ENCODE assay signal across 21 cellular contexts in the genomic region with DNA sequence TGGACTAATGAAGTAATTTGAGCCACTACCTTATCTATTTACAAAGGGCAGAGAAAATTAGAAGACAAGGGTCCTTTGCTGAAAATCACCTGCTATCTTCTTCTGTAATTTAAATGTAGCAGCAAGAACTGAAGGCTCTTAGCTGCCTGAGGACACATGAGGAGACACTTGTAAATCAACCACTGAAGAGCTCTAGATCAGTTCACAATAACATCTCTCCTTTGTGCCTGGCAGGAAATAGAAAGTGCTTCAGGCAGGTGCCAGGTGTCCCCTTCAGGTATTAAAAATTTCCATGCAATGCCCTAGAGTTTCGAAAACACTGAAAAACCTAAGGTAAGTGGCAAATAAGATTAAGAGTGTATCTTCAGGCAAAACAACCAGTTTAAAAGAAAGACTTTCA.
A peak's percentile ranks its signal among the peaks of the same experiment; 100 is the strongest.
DNase-seq lines count a peak whose midpoint lies in the region; ATAC-seq and TF ChIP-seq lines count a peak whose summit lies in the region.
"Had no signal": no experiment of that assay in that cellular context is flagged by ENCODE, and none has a peak within 500 bp of the region (broad histone marks: within the 10 kb centered on the region; RNA-seq: fewer than 3 reads in every experiment).

No MANE protein-coding gene starts in this region.

- H3K27ac Mint-ChIP-seq in WTC11 = peak overlapping the region; percentile 95
- H3K27ac Mint-ChIP-seq in T-helper 2 cell treated with Interferon-gamma antibody and Interleukin-4, amounts not matched to agents 5 μg/mL and 100 μg/mL, for 36 hours = no peak overlapping the region
- H3K27ac Mint-ChIP-seq: activated CD8-positive, alpha-beta memory T cell treated with anti-CD3 and anti-CD28 coated beads, Interleukin-2, amount 10 ng/mL, durations not matched to agents 7 days and 5 days; effector memory CD8-positive, alpha-beta T cell; T-helper 1 cell treated with Interleukin-12 subunit alpha and Interleukin-12 subunit beta and Interleukin-4 antibody, amounts not matched to agents 30 μg/mL and 1 μg/mL, for 36 hours had no signal

- no peaks in the 10 kb centered on the region for H3K9me3 Mint-ChIP-seq in WTC11
- H3K9me3 Mint-ChIP-seq in T-helper 2 cell treated with Interferon-gamma antibody and Interleukin-4, amounts not matched to agents 5 μg/mL and 100 μg/mL, for 36 hours = no peaks in the 10 kb centered on the region
- H3K9me3 Mint-ChIP-seq: effector memory CD8-positive, alpha-beta T cell; T-helper 1 cell treated with Interleukin-12 subunit alpha and Interleukin-12 subunit beta and Interleukin-4 antibody, amounts not matched to agents 30 μg/mL and 1 μg/mL, for 36 hours had no signal

- DNase-seq in DMS79 (lab: John Stamatoyannopoulos, UW) (peak; percentile 98), NCI-H1417 treated with DMSO at 0.1 percent for 48 hours (lab: John Stamatoyannopoulos, UW) (peak; percentile 93), NCI-H2227 (lab: John Stamatoyannopoulos, UW; ENCODE audit: unreplicated experiment) (peak; percentile 36), WTC11 (ENCODE audit: low spot score) (no peak), germinal center (ENCODE audit: low spot score) (no peak)
- no peak for DNase-seq in T-helper 2 cell treated with Interferon-gamma antibody and Interleukin-4, amounts not matched to agents 5 μg/mL and 100 μg/mL, for 36 hours (ENCODE audit: low spot score)
- DNase-seq: ACHN; activated CD8-positive, alpha-beta memory T cell treated with anti-CD3 and anti-CD28 coated beads, Interleukin-2, amount 10 ng/mL, durations not matched to agents 7 days and 5 days; activated effector memory CD4-positive, alpha-beta T cell treated with anti-CD3 and anti-CD28 coated beads, Interleukin-2, amount 50 U/mL, for 16 hours; amygdala; CD8-positive, alpha-beta memory T cell; effector memory CD8-positive, alpha-beta T cell; GF-D8; left cardiac atrium; MG63; Right ventricle myocardium superior; stomach had no signal

- TF ChIP-seq CTCF in WTC11 (IDR thresholded peaks at IDR 0.05) = no peak

- ATAC-seq in WTC11 (peak; percentile 96), GM18870 (IDR thresholded peaks at IDR 0.05; ENCODE audit: unreplicated experiment) (no peak), HG03439 (IDR thresholded peaks at IDR 0.05; ENCODE audit: unreplicated experiment) (no peak)
- ATAC-seq: activated CD8-positive, alpha-beta memory T cell treated with anti-CD3 and anti-CD28 coated beads, Interleukin-2, amount 10 ng/mL, durations not matched to agents 7 days and 5 days; effector memory CD8-positive, alpha-beta T cell; HepG2; left cardiac atrium had no signal

- peaks cover 38% of the 10 kb centered on the region for H3K4me1 Mint-ChIP-seq in WTC11
- H3K4me1 Mint-ChIP-seq in T-helper 2 cell treated with Interferon-gamma antibody and Interleukin-4, amounts not matched to agents 5 μg/mL and 100 μg/mL, for 36 hours (ENCODE audit: low read depth) = no peaks in the 10 kb centered on the region
- H3K4me1 Mint-ChIP-seq: activated CD8-positive, alpha-beta memory T cell treated with anti-CD3 and anti-CD28 coated beads, Interleukin-2, amount 10 ng/mL, durations not matched to agents 7 days and 5 days; CD8-positive, alpha-beta memory T cell had no signal

- H3K4me3 Mint-ChIP-seq in WTC11 = peak overlapping the region; percentile 27; the same call in 1 of the 2 replicates
- H3K4me3 Mint-ChIP-seq in T-helper 2 cell treated with Interferon-gamma antibody and Interleukin-4, amounts not matched to agents 5 μg/mL and 100 μg/mL, for 36 hours = no peak overlapping the region
- H3K4me3 Mint-ChIP-seq: activated CD8-positive, alpha-beta memory T cell treated with anti-CD3 and anti-CD28 coated beads, Interleukin-2, amount 10 ng/mL, durations not matched to agents 7 days and 5 days; CD8-positive, alpha-beta memory T cell; effector memory CD8-positive, alpha-beta T cell; T-helper 1 cell treated with Interleukin-12 subunit alpha and Interleukin-12 subunit beta and Interleukin-4 antibody, amounts not matched to agents 30 μg/mL and 1 μg/mL, for 36 hours had no signal

- CTCF ChIA-PET in WTC11 (lab: Charles Lee) = interaction anchor here (1.1 kb wide), 1 partner anchor 25 kb away, joined by 4 read pairs; no protein-coding TSS in a partner anchor

- no peaks in the 10 kb centered on the region for H3K27me3 Mint-ChIP-seq in WTC11 (ENCODE audit: low read depth)
- no peaks in the 10 kb centered on the region for H3K27me3 Mint-ChIP-seq in T-helper 2 cell treated with Interferon-gamma antibody and Interleukin-4, amounts not matched to agents 5 μg/mL and 100 μg/mL, for 36 hours (ENCODE audit: low read depth)
- H3K27me3 Mint-ChIP-seq: activated CD8-positive, alpha-beta memory T cell treated with anti-CD3 and anti-CD28 coated beads, Interleukin-2, amount 10 ng/mL, durations not matched to agents 7 days and 5 days; effector memory CD8-positive, alpha-beta T cell had no signal

- no peaks in the 10 kb centered on the region for H3K36me3 Mint-ChIP-seq in WTC11
- H3K36me3 Mint-ChIP-seq in T-helper 2 cell treated with Interferon-gamma antibody and Interleukin-4, amounts not matched to agents 5 μg/mL and 100 μg/mL, for 36 hours (ENCODE audit: low read depth) = no peaks in the 10 kb centered on the region
- H3K36me3 Mint-ChIP-seq: activated CD8-positive, alpha-beta memory T cell treated with anti-CD3 and anti-CD28 coated beads, Interleukin-2, amount 10 ng/mL, durations not matched to agents 7 days and 5 days; CD8-positive, alpha-beta memory T cell had no signal

- POLR2A ChIA-PET in WTC11 (lab: Charles Lee) = no interaction called here

TF ChIP-seq in WTC11, 78 proteins besides CTCF, POLR2A, EP300 and RAD21 (continues in another document):
- TF ChIP-seq HMGXB4 (CRISPR knock-in tag; IDR thresholded peaks at IDR 0.05) = no peak
- no peak for TF ChIP-seq ARID4B (CRISPR knock-in tag; IDR thresholded peaks at IDR 0.05; ENCODE audit: borderline replicate concordance)
- no peak for TF ChIP-seq ZNF416 (CRISPR knock-in tag; IDR thresholded peaks at IDR 0.05)
- TF ChIP-seq ZMAT4 (CRISPR knock-in tag; IDR thresholded peaks at IDR 0.05) = no peak
- no peak for TF ChIP-seq ZNF232 (CRISPR knock-in tag; IDR thresholded peaks at IDR 0.05)
- no peak for TF ChIP-seq OVOL2 (CRISPR knock-in tag; IDR thresholded peaks at IDR 0.05; ENCODE audit: borderline replicate concordance)
- TF ChIP-seq MYBL2 (CRISPR knock-in tag; IDR thresholded peaks at IDR 0.05) = no peak

Comparison
In these comparisons a context has a peak if more than half of its experiments do, and no peak if none do; other contexts are left out.
1. DNase-seq: peak in DMS79 (single experiment), NCI-H1417 treated with DMSO at 0.1 percent for 48 hours (single experiment) and NCI-H2227 (single experiment); none in WTC11 (single experiment), T-helper 2 cell treated with Interferon-gamma antibody and Interleukin-4, amounts not matched to agents 5 μg/mL and 100 μg/mL, for 36 hours (single experiment) and germinal center (single experiment).